In the genomic region with DNA sequence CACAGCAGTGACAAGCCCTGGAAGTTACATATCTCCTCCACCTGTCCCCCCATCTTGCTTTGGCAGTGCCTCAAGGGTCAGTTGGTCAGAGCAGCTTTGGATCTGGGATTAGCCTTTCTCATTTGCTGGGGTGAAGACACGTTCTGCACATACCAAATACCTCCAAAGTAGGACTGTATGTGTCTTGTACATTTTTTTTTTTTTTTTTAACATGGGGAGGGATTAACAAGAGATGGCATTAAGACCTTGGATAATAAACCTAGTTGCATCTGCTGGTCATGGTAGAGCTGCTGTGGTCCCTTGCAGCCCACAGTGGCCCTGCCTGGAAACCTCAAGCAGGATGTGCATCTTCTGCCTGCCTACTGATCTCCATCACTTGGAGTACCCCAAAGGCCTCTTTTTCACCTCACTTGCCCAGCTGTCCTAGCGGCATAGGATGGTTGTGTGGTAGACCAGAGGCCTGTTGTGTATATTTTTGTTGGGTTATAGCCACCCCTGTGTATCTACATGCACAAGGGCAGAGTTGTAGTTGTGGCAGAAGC, we compare ENCODE assay signal across 12 cellular contexts. TPM values are rescaled to one million over a fixed set of nuclear protein-coding genes. Genes with fewer than 3 reads are reported as not detected.
DNase-seq lines count a peak whose midpoint lies in the region; ATAC-seq and TF ChIP-seq lines count a peak whose summit lies in the region.
"Had no signal": no experiment of that assay in that cellular context is flagged by ENCODE, and none has a peak within 500 bp of the region (broad histone marks: within the 10 kb centered on the region; RNA-seq: fewer than 3 reads in every experiment).

No MANE protein-coding gene starts in this region.

- no peaks in the 10 kb centered on the region for H3K9me3 ChIP-seq in H9 (ENCODE audit: control insufficient read depth, low read depth, low read length)
- H3K9me3 ChIP-seq in spleen, result no peaks in the 10 kb centered on the region

- H3K14ac ChIP-seq in H9 (ENCODE audit: insufficient read depth, low read length), result no peak overlapping the region

- H2BK12ac ChIP-seq in H9 (ENCODE audit: insufficient read length, low read depth, low read length), result no peak overlapping the region

- no peak overlapping the region for H3T11ph ChIP-seq in H9 (ENCODE audit: low read length)

- WGBS in H9 (ENCODE audit: extremely low coverage, insufficient read length, low lambda C conversion rate), result no CpG with 5 or more reads among the region's 2 CpGs
- 51 to 74% (median 66%) methylated on average over 2 of the region's 2 CpGs for WGBS in spleen, 5 donors

- H3K36me3 Mint-ChIP-seq in H9 (ENCODE audit: insufficient read depth in 1 of 3, low read depth in 3 of 3), result peaks cover 50 to 69% (median 58%) of the 10 kb centered on the region in 3 experiments
- H3K36me3 Mint-ChIP-seq in T-helper 1 cell treated with Interleukin-12 subunit alpha and Interleukin-12 subunit beta and Interleukin-4 antibody, amounts not matched to agents 30 μg/mL and 1 μg/mL, for 36 hours (ENCODE audit: low read depth), result peaks cover 53% of the 10 kb centered on the region

- H3K9ac ChIP-seq in H9 (ENCODE audit: extremely low read depth, insufficient read length, low read length), result peak overlapping the region; percentile 56

- no peak overlapping the region for H4K8ac ChIP-seq in H9 (replicated peaks; ENCODE audit: insufficient read length, low read depth, low read length)

- H3K4me1 Mint-ChIP-seq in H9, result peaks cover 36 to 46% of the 10 kb centered on the region in 2 experiments
- H3K4me1 Mint-ChIP-seq in T-helper 1 cell treated with Interleukin-12 subunit alpha and Interleukin-12 subunit beta and Interleukin-4 antibody, amounts not matched to agents 30 μg/mL and 1 μg/mL, for 36 hours (ENCODE audit: low read depth), result peaks cover 45% of the 10 kb centered on the region

- DNase-seq in H9 (no peak), epithelial cell of esophagus (ENCODE audit: low read depth) (no peak), spleen (peak; percentile 50), mesenteric fat pad (ENCODE audit: low spot score) (no peak), HuH-7.5 (ENCODE audit: low spot score) (no peak)
- DNase-seq: caudate nucleus; NCI-H146; stimulated activated CD4-positive, alpha-beta T cell treated with anti-CD3 and anti-CD28 coated beads, Interleukin-4, amount 100 ng/mL, for 24 hours had no signal

- ATAC-seq in HG03025 (IDR thresholded peaks at IDR 0.05; ENCODE audit: low FRiP score, unreplicated experiment) (no peak), HG03139 (IDR thresholded peaks at IDR 0.05; ENCODE audit: unreplicated experiment) (no peak)
- ATAC-seq: left lobe of liver had no signal

- no peak overlapping the region for H2BK20ac ChIP-seq in H9 (ENCODE audit: low read depth, low read length, poor library complexity, severe bottlenecking)

- H3K4me3 ChIP-seq in epithelial cell of esophagus (ENCODE audit: low read length), result peak overlapping the region; percentile 94
- H3K4me3 ChIP-seq in spleen, result peak overlapping the region in 1 of 8 donors; percentile 99

- no peak for TF ChIP-seq POLR2A in spleen (IDR thresholded peaks at IDR 0.05)

- peak overlapping the region; percentile 84 to 96 for H3K4me3 Mint-ChIP-seq in H9
- peak overlapping the region; percentile 91 for H3K4me3 Mint-ChIP-seq in T-helper 1 cell treated with Interleukin-12 subunit alpha and Interleukin-12 subunit beta and Interleukin-4 antibody, amounts not matched to agents 30 μg/mL and 1 μg/mL, for 36 hours

- no peak overlapping the region for H2BK15ac ChIP-seq in H9 (ENCODE audit: low read depth, low read length)

- no peaks in the 10 kb centered on the region; the same call in 1 of the 2 replicates for H3K4me1 ChIP-seq in H9 (ENCODE audit: insufficient read depth, low read length)
- peaks cover 45 to 83% (median 78%) of the 10 kb centered on the region in 6 donors for H3K4me1 ChIP-seq in spleen

- H3K23ac ChIP-seq in H9 (ENCODE audit: insufficient read length, low read depth, low read length), result no peak overlapping the region

- no peak overlapping the region for H2AFZ ChIP-seq in H9 (ENCODE audit: low read length)

- H3K27me3 ChIP-seq in H9 (ENCODE audit: insufficient read depth, low read length) (no peaks in the 10 kb centered on the region), spleen (replicated peaks in 1 of 7) (no peaks in the 10 kb centered on the region)

- H2AK5ac ChIP-seq in H9 (ENCODE audit: insufficient read length, low read length), result no peak overlapping the region

- no peak for TF ChIP-seq CTCF in H9 (conservative IDR thresholded peaks at IDR 0.05)
- TF ChIP-seq CTCF in epithelial cell of esophagus (IDR thresholded peaks at IDR 0.05; ENCODE audit: insufficient read depth, low read depth, low read length, missing control alignments), result no peak
- TF ChIP-seq CTCF in spleen (IDR thresholded peaks at IDR 0.05 in 8 of 11, conservative IDR thresholded peaks at IDR 0.05 in 3 of 11), result no peak

- H4K20me1 ChIP-seq in H9 (ENCODE audit: control insufficient read depth, insufficient read depth, insufficient read length), result no peaks in the 10 kb centered on the region

- no peak overlapping the region for H3K18ac ChIP-seq in H9 (ENCODE audit: insufficient read length, low read depth, low read length)

- no peak overlapping the region for H2BK5ac ChIP-seq in H9 (ENCODE audit: insufficient read length, low read length)

- H2BK120ac ChIP-seq in H9 (ENCODE audit: low read depth, low read length, poor library complexity, severe bottlenecking), result no peak overlapping the region

- H3K79me1 ChIP-seq in H9 (ENCODE audit: insufficient read depth, low read depth, low read length, poor library complexity, severe bottlenecking), result peaks cover 20% of the 10 kb centered on the region

- intact Hi-C loops in spleen (cut with DNase I; ENCODE audit: low total_unique reads), result no loop called here

- H3K4me2 ChIP-seq in H9 (ENCODE audit: insufficient read depth, insufficient read length, low read length), result peak overlapping the region; percentile 90

- peaks cover 29% of the 10 kb centered on the region for H3K79me2 ChIP-seq in H9 (ENCODE audit: insufficient read depth, low read length)

- H4K91ac ChIP-seq in H9 (ENCODE audit: insufficient read length, low read depth, low read length), result no peak overlapping the region

- H3K27ac ChIP-seq in H9 (ENCODE audit: insufficient read length, low read depth, low read length) (no peak overlapping the region), spleen (peak overlapping the region in 4 of 8 donors; percentile 10 to 99 (median 67))

- no peak overlapping the region for H3K56ac ChIP-seq in H9 (ENCODE audit: insufficient read length, low read depth, low read length)

- no peak overlapping the region for H3K4ac ChIP-seq in H9 (ENCODE audit: low read depth, low read length)

- H3K27me3 Mint-ChIP-seq in H9 (ENCODE audit: low read depth), result peaks cover under 1% of the 10 kb centered on the region
- H3K27me3 Mint-ChIP-seq in T-helper 1 cell treated with Interleukin-12 subunit alpha and Interleukin-12 subunit beta and Interleukin-4 antibody, amounts not matched to agents 30 μg/mL and 1 μg/mL, for 36 hours (ENCODE audit: low read depth), result no peaks in the 10 kb centered on the region

- peak overlapping the region in 2 of 3 experiments; percentile 83 to 94; a peak in 5 of 7 replicates for H3K27ac Mint-ChIP-seq in H9
- peak overlapping the region; percentile 55 for H3K27ac Mint-ChIP-seq in T-helper 1 cell treated with Interleukin-12 subunit alpha and Interleukin-12 subunit beta and Interleukin-4 antibody, amounts not matched to agents 30 μg/mL and 1 μg/mL, for 36 hours

- peaks cover 6 to 68% (median 51%) of the 10 kb centered on the region in 6 donors for H3K36me3 ChIP-seq in spleen

- H4K5ac ChIP-seq in H9 (ENCODE audit: insufficient read length, low read depth, low read length), result no peak overlapping the region

- H3K23me2 ChIP-seq in H9 (ENCODE audit: insufficient read length, low read depth, low read length, poor library complexity, severe bottlenecking), result peaks cover 9% of the 10 kb centered on the region

- H3K9me3 Mint-ChIP-seq in H9, result no peaks in the 10 kb centered on the region; a peak in 1 of 5 replicates
- no peaks in the 10 kb centered on the region for H3K9me3 Mint-ChIP-seq in T-helper 1 cell treated with Interleukin-12 subunit alpha and Interleukin-12 subunit beta and Interleukin-4 antibody, amounts not matched to agents 30 μg/mL and 1 μg/mL, for 36 hours

RNA-seq across cellular contexts. Expression of a gene that starts 2.5 kb away (rescaled TPM):
- total RNA-seq in H9 (2021), result 3,024 and 3,117 TPM in 2 replicates
- total RNA-seq in spleen, result 1,000 to 10,000 TPM in 4 of 7 donors, 100 to 1,000 TPM in 3; 744 to 2,126 (median 1,870) TPM
- polyA plus RNA-seq in spleen, result 1,000 to 10,000 TPM; 5,153 to 8,491 (median 7,946) TPM
- 1,067 TPM for total RNA-seq in mesenteric fat pad

RNA-seq across cellular contexts. Expression of a gene that starts 14.6 kb away (rescaled TPM):
- 0.22 and 0.39 TPM in 2 replicates for total RNA-seq in H9 (2021)
- total RNA-seq in spleen, result 100 to 1,000 TPM; 222 to 361 (median 269) TPM
- polyA plus RNA-seq in spleen, result 1,000 to 10,000 TPM in 1 of 3 donors, 100 to 1,000 TPM in 2; 748 to 1,033 (median 986) TPM
- total RNA-seq in mesenteric fat pad, result 0.61 TPM

RNA-seq across cellular contexts. Expression of a gene that starts 17.7 kb away (rescaled TPM):
- not detected in 2 replicates for total RNA-seq in H9 (2021)
- not detected for total RNA-seq in spleen
- polyA plus RNA-seq in spleen, result not detected
- not detected for total RNA-seq in mesenteric fat pad
- total RNA-seq: left lobe of liver had no signal

RNA-seq across cellular contexts. Expression of a gene that starts 18.0 kb away (rescaled TPM):
- total RNA-seq in H9 (2021) (not detected in 2 replicates), spleen (not detected), mesenteric fat pad (not detected)
- under 1 TPM in 1 of 3 donors, not detected in 2; 0.04 TPM for polyA plus RNA-seq in spleen
- total RNA-seq: left lobe of liver had no signal

RNA-seq across cellular contexts. Expression of a gene that starts 20.5 kb away (rescaled TPM):
- total RNA-seq in H9 (2021) (47.0 and 50.3 TPM in 2 replicates), spleen (100 to 1,000 TPM; 238 to 473 (median 382) TPM), mesenteric fat pad (123 TPM)
- 100 to 1,000 TPM; 314 to 543 (median 478) TPM for polyA plus RNA-seq in spleen

Comparison
In these comparisons a context has a peak if more than half of its experiments do, and no peak if none do; other contexts are left out.
1. RNA of a gene that starts 14.6 kb away (total RNA-seq): 222 to 361 TPM in spleen; 0.61 TPM in mesenteric fat pad (single experiment) and 0.22 to 0.39 TPM in H9; every median in the first group is over 100 times any median in the second.